Comparison of ENCODE assay signal across 1 cellular context in genomic region chr11:4086584-4087353, GRCh38.
TF ChIP-seq lines count a peak whose summit lies in the region.

No MANE protein-coding gene starts in this region.

TF ChIP-seq in SK-N-SH, 30 proteins besides CTCF, POLR2A, EP300 and RAD21:
- TF ChIP-seq USF2 (IDR thresholded peaks at IDR 0.05; ENCODE audit: borderline replicate concordance, low read depth, low read length) = no peak
- TF ChIP-seq RFX5 (IDR thresholded peaks at IDR 0.05; ENCODE audit: low read length) = no peak
- no peak for TF ChIP-seq CHD2 (IDR thresholded peaks at IDR 0.05; ENCODE audit: low read length, partially characterized antibody)
- no peak for TF ChIP-seq SIN3A (IDR thresholded peaks at IDR 0.05; ENCODE audit: borderline replicate concordance, low read depth, low read length)
- TF ChIP-seq, protein P1, sequence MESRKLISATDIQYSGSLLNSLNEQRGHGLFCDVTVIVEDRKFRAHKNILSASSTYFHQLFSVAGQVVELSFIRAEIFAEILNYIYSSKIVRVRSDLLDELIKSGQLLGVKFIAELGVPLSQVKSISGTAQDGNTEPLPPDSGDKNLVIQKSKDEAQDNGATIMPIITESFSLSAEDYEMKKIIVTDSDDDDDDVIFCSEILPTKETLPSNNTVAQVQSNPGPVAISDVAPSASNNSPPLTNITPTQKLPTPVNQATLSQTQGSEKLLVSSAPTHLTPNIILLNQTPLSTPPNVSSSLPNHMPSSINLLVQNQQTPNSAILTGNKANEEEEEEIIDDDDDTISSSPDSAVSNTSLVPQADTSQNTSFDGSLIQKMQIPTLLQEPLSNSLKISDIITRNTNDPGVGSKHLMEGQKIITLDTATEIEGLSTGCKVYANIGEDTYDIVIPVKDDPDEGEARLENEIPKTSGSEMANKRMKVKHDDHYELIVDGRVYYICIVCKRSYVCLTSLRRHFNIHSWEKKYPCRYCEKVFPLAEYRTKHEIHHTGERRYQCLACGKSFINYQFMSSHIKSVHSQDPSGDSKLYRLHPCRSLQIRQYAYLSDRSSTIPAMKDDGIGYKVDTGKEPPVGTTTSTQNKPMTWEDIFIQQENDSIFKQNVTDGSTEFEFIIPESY (IDR thresholded peaks at IDR 0.05; ENCODE audit: borderline replicate concordance, low read depth) = no peak
- no peak for TF ChIP-seq NFIC (IDR thresholded peaks at IDR 0.05; ENCODE audit: borderline replicate concordance)
- TF ChIP-seq TCF12 (IDR thresholded peaks at IDR 0.05) = no peak
- TF ChIP-seq MXI1 (IDR thresholded peaks at IDR 0.05; ENCODE audit: low read depth, low read length) = no peak
TF ChIP-seq in SK-N-SH: peak in this region for 0.
